8 cellular contexts compared by ENCODE assay signal in genomic region chr11:102110761-102111010, GRCh38. TPM values are rescaled to one million over a fixed set of nuclear protein-coding genes. Genes with fewer than 3 reads are reported as not detected.
DNase-seq lines count a peak whose midpoint lies in the region; ATAC-seq and TF ChIP-seq lines count a peak whose summit lies in the region.

No MANE protein-coding gene starts in this region.

- H3K27me3 ChIP-seq in A673 (replicated peaks; ENCODE audit: insufficient read depth, low read depth, low read length, poor library complexity): no peaks in the 10 kb centered on the region
- no peaks in the 10 kb centered on the region for H3K27me3 ChIP-seq in OCI-LY3 (ENCODE audit: low read depth, low read length)
- no peaks in the 10 kb centered on the region for H3K27me3 ChIP-seq in sigmoid colon

- intact Hi-C loops in A673 (cut with micrococcal nuclease; ENCODE audit: unreplicated experiment) (loop anchor here (2.0 to 10.0 kb wide), 4 partner anchors 77 to 236 kb away; partner anchors contain the start of gene BIRC2), sigmoid colon (cut with DNase I) (loop anchor here (2.0 to 5.0 kb wide), 5 partner anchors 47 to 236 kb away; partner anchors contain the start of genes BIRC2, CEP126 and CFAP300)

- TF ChIP-seq CTCF in A673 (conservative IDR thresholded peaks at IDR 0.05; ENCODE audit: low read depth, low read length) (no peak), OCI-LY3 (IDR thresholded peaks at IDR 0.05; ENCODE audit: low read depth, low read length) (no peak), fibroblast of villous mesenchyme (IDR thresholded peaks at IDR 0.05; ENCODE audit: insufficient read depth, low read depth, low read length) (no peak), sigmoid colon (IDR thresholded peaks at IDR 0.05) (no peak)

- H3K4me2 ChIP-seq in OCI-LY3 (ENCODE audit: low read length): peak overlapping the region; percentile 78; the same call in 1 of the 2 replicates

- peak; percentile 17 for ATAC-seq in GM21360 (IDR thresholded peaks at IDR 0.05; ENCODE audit: unreplicated experiment)

- H3K4me1 ChIP-seq in A673 (ENCODE audit: insufficient read depth, low read length, poor library complexity, severe bottlenecking) (peaks cover 40% of the 10 kb centered on the region), OCI-LY3 (ENCODE audit: low read length) (no peaks in the 10 kb centered on the region), sigmoid colon (peaks cover 0 to 41% (median 23%) of the 10 kb centered on the region in 4 donors)

- H3K4me3 ChIP-seq in A673 (ENCODE audit: low read depth, low read length, poor library complexity, severe bottlenecking) (peak overlapping the region; percentile 85), OCI-LY3 (ENCODE audit: low read length) (no peak overlapping the region), fibroblast of villous mesenchyme (ENCODE audit: low read depth, low read length) (peak overlapping the region; percentile 95), sigmoid colon (peak overlapping the region; percentile 86 to 98 (median 96))

- no peaks in the 10 kb centered on the region for H4K20me1 ChIP-seq in OCI-LY3 (ENCODE audit: insufficient read depth, low read length)

- no peak overlapping the region for H3K9ac ChIP-seq in OCI-LY3 (ENCODE audit: low read length)

- DNase-seq in A673 (ENCODE audit: low spot score) (no peak), fibroblast of villous mesenchyme (ENCODE audit: low read depth) (no peak), sigmoid colon (no peak), HuH-7.5 (ENCODE audit: low spot score) (no peak), cerebellar nuclear complex (lab: John Stamatoyannopoulos, UW) (no peak)
- no peak for DNase-seq in stimulated activated naive CD4-positive, alpha-beta T cell treated with Interleukin-2 at 50 U/mL for 16 hours (lab: John Stamatoyannopoulos, UW)

- 1 to 2% methylated on average over 31 of the region's 31 CpGs for WGBS in sigmoid colon, 2 donors

- no peak overlapping the region for H2AFZ ChIP-seq in OCI-LY3 (ENCODE audit: low read depth, low read length)

- H3K36me3 ChIP-seq in A673 (ENCODE audit: insufficient read depth, low read length, poor library complexity, severe bottlenecking) (peaks cover 7% of the 10 kb centered on the region), OCI-LY3 (replicated peaks; ENCODE audit: low read depth, low read length) (no peaks in the 10 kb centered on the region), sigmoid colon (peaks cover 0 to 11% (median 0%) of the 10 kb centered on the region in 4 donors)

- H3K27ac ChIP-seq in A673 (ENCODE audit: low read depth, low read length, poor library complexity, severe bottlenecking) (peak overlapping the region; percentile 97), OCI-LY3 (ENCODE audit: low read length) (no peak overlapping the region), sigmoid colon (peak overlapping the region; percentile 96 to 99 (median 99))

- no peaks in the 10 kb centered on the region for H3K79me2 ChIP-seq in OCI-LY3 (ENCODE audit: low read length)

- TF ChIP-seq EP300 in sigmoid colon (IDR thresholded peaks at IDR 0.05): no peak

- no peak for TF ChIP-seq POLR2A in sigmoid colon (IDR thresholded peaks at IDR 0.05)

- no TSS peak for BruUV-seq in A673 (replicated peaks; lab: Mats Ljungman, UMichigan)

- POLR2A ChIA-PET in A673 (lab: Charles Lee; ENCODE audit: low non-redundant PET): interaction anchor here (0.6 to 0.7 kb wide), 2 partner anchors 78 to 1346 kb away, joined by 3 to 5 read pairs; no protein-coding TSS in a partner anchor

- H3K9me3 ChIP-seq in A673 (ENCODE audit: low read depth, low read length, poor library complexity, severe bottlenecking) (no peaks in the 10 kb centered on the region), OCI-LY3 (ENCODE audit: insufficient read depth, low read length) (no peaks in the 10 kb centered on the region), sigmoid colon (no peaks in the 10 kb centered on the region)

- CTCF ChIA-PET in A673 (lab: Charles Lee): interaction anchor here (0.7 kb wide), 1 partner anchor 37 kb away, joined by 4 read pairs; no protein-coding TSS in a partner anchor

RNA-seq across cellular contexts. Expression of gene YAP1, which starts 0.4 kb away (rescaled TPM):
- 124 and 134 TPM in 2 replicates for total RNA-seq in A673 (2021)
- total RNA-seq in fibroblast of villous mesenchyme: 127 and 148 TPM in 2 replicates
- 100 to 1,000 TPM; 159 to 239 (median 186) TPM for total RNA-seq in sigmoid colon
- polyA plus RNA-seq in sigmoid colon: 10 to 100 TPM; 12.0 to 21.1 (median 13.9) TPM
